In the genomic region with DNA sequence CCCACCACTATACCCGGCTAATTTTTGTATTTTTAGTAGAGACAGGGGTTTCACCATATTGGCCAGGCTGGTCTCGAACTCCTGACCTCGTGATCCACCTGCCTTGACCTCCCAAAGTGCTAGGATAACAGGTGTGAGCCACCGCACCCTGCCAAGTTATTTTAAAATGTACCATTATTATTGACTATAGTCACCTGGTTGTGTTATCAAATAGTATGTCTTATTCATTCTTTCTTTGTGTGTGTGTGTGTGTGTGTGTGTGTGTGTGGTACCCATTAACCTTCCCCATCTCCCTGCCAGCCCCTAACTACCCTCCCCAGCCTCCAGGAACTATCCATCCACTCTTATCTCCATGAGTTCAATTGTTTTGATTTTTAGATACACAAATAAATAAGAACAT, we compare ENCODE assay signal across 3 cellular contexts. TPM values are rescaled to one million over a fixed set of nuclear protein-coding genes. Genes with fewer than 3 reads are reported as not detected.
"Had no signal": no experiment of that assay in that cellular context is flagged by ENCODE, and none has a peak within 500 bp of the region (broad histone marks: within the 10 kb centered on the region; RNA-seq: fewer than 3 reads in every experiment).

No MANE protein-coding gene starts in this region.

RNA-seq across cellular contexts. Expression of a gene that starts 5.5 kb away (rescaled TPM):
- total RNA-seq: occipital lobe, skeletal muscle tissue had no signal
- polyA plus RNA-seq: neural cell had no signal
